In the genomic region with DNA sequence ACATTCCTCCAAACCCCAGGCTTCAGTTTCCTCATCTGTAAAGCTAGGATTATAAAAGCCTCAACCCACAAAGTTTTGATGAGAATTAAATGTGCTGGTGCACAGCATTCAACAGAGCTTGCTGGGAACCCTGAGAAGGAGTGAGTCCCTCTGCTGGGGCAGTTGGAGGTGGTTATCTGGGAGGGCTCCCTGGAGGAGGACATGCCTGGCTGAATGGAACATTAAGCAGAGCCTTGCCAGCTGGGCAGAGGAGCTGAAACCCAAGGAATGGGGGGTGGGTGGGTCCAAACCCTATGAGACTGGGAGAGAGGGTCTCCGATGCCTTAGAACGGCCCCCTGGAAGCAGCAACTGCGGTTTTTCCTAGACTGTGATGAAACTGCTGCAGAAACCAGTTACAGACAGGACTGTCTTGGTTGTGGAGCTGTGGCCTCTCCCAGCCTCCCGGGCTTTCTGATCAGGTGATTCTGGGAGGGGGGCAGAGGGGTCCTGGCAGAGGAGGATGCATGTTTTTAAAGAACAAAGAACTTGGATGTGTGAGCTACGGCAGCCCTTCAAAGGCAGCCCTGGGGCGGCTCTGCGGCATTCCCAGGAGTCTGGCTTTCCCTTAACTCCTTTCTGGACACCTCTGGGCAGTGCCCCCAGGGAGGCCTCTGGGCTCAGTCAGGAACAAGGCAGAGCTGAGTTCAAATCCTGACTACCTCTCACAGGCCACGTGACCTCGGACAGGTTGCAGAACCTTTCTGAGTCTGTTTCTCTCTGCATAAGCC, we compare ENCODE assay signal across 3 cellular contexts.
TF ChIP-seq lines count a peak whose summit lies in the region.

No MANE protein-coding gene starts in this region.

TF ChIP-seq in A549, 52 proteins besides CTCF, POLR2A, EP300 and RAD21:
- TF ChIP-seq, protein P1, sequence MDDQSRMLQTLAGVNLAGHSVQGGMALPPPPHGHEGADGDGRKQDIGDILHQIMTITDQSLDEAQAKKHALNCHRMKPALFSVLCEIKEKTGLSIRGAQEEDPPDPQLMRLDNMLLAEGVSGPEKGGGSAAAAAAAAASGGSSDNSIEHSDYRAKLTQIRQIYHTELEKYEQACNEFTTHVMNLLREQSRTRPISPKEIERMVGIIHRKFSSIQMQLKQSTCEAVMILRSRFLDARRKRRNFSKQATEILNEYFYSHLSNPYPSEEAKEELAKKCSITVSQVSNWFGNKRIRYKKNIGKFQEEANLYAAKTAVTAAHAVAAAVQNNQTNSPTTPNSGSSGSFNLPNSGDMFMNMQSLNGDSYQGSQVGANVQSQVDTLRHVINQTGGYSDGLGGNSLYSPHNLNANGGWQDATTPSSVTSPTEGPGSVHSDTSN (IDR thresholded peaks at IDR 0.05): no peak
- peak; percentile 85 for TF ChIP-seq ZFP36 (IDR thresholded peaks at IDR 0.05; ENCODE audit: borderline replicate concordance, partially characterized antibody)
TF ChIP-seq in A549: peak in this region for 1.

TF ChIP-seq in Ishikawa, 13 proteins besides CTCF, POLR2A, EP300 and RAD21 (continued from another document):
- TF ChIP-seq, protein P2, sequence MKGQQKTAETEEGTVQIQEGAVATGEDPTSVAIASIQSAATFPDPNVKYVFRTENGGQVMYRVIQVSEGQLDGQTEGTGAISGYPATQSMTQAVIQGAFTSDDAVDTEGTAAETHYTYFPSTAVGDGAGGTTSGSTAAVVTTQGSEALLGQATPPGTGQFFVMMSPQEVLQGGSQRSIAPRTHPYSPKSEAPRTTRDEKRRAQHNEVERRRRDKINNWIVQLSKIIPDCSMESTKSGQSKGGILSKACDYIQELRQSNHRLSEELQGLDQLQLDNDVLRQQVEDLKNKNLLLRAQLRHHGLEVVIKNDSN (IDR thresholded peaks at IDR 0.05): peak; percentile 63
TF ChIP-seq in Ishikawa: peak in this region for 1.

TF ChIP-seq in K562, 482 proteins besides CTCF, POLR2A, EP300 and RAD21 (continued from another document and continues in another):
- TF ChIP-seq, protein P3, sequence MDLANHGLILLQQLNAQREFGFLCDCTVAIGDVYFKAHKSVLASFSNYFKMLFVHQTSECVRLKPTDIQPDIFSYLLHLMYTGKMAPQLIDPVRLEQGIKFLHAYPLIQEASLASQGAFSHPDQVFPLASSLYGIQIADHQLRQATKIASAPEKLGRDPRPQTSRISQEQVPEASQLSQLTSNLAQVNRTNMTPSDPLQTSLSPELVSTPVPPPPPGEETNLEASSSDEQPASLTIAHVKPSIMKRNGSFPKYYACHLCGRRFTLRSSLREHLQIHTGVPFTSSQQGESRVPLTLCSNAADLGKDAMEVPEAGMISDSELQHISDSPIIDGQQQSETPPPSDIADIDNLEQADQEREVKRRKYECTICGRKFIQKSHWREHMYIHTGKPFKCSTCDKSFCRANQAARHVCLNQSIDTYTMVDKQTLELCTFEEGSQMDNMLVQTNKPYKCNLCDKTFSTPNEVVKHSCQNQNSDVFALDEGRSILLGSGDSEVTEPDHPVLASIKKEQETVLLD (IDR thresholded peaks at IDR 0.05): no peak
- TF ChIP-seq TAF9B (IDR thresholded peaks at IDR 0.05; ENCODE audit: partially characterized antibody) (no peak), TCF7 (IDR thresholded peaks at IDR 0.05; ENCODE audit: borderline replicate concordance) (no peak), KHSRP (IDR thresholded peaks at IDR 0.05) (no peak), RCOR1 (IDR thresholded peaks at IDR 0.05; ENCODE audit: borderline replicate concordance in 1 of 2, low read depth in 2 of 2, low read length in 2 of 2) (0 out of 4 replicates have a peak, but pooled peaks of 1 of the 2 experiments have one; percentile 28), CHCHD3 (CRISPR knock-in tag; IDR thresholded peaks at IDR 0.05) (no peak), ARHGAP35 (IDR thresholded peaks at IDR 0.05; ENCODE audit: partially characterized antibody) (no peak), NBN (IDR thresholded peaks at IDR 0.05; ENCODE audit: low read depth) (no peak), NFIC (IDR thresholded peaks at IDR 0.05) (no peak), ZNF274 (IDR thresholded peaks at IDR 0.05; ENCODE audit: borderline replicate concordance, low read depth, low read length) (no peak), MTF1 (CRISPR knock-in tag; IDR thresholded peaks at IDR 0.05; ENCODE audit: borderline replicate concordance) (no peak), MCM5 (IDR thresholded peaks at IDR 0.05; ENCODE audit: low read depth) (no peak), ZNF77 (CRISPR knock-in tag; IDR thresholded peaks at IDR 0.05) (no peak), CREBBP (IDR thresholded peaks at IDR 0.05; ENCODE audit: low read depth, low read length) (no peak), ZNF24 (IDR thresholded peaks at IDR 0.05) (no peak), CHD2 (IDR thresholded peaks at IDR 0.05; ENCODE audit: low read depth, low read length) (peak; percentile 25; the same call in 1 of the 2 replicates), NEUROD1 (IDR thresholded peaks at IDR 0.05; ENCODE audit: borderline replicate concordance, low read depth, low read length, partially characterized antibody) (no peak), ZBTB7A (IDR thresholded peaks at IDR 0.05; ENCODE audit: borderline replicate concordance, control insufficient read depth, low read depth, low read length) (no peak), SRSF3 (IDR thresholded peaks at IDR 0.05; ENCODE audit: insufficient read depth, low read length) (no peak), ZNF140 (CRISPR knock-in tag; IDR thresholded peaks at IDR 0.05) (no peak), ZNF551 (CRISPR knock-in tag; IDR thresholded peaks at IDR 0.05) (no peak), BHLHE40 (IDR thresholded peaks at IDR 0.05; ENCODE audit: low read length) (0 out of 2 replicates have a peak, but pooled peaks have one; percentile 19), ZFPM2 (CRISPR knock-in tag; IDR thresholded peaks at IDR 0.05) (no peak), KDM1A (IDR thresholded peaks at IDR 0.05) (no peak), PHTF2 (CRISPR knock-in tag; IDR thresholded peaks at IDR 0.05) (no peak), JUNB (CRISPR knock-in tag; conservative IDR thresholded peaks at IDR 0.05) (no peak), PPARD (CRISPR knock-in tag; IDR thresholded peaks at IDR 0.05) (no peak), MEF2D (tag; conservative IDR thresholded peaks at IDR 0.05; ENCODE audit: low read depth) (no peak), ZNF780A (CRISPR knock-in tag; IDR thresholded peaks at IDR 0.05) (no peak), SUPT5H (IDR thresholded peaks at IDR 0.05) (no peak), NCOA6 (IDR thresholded peaks at IDR 0.05) (no peak), BACH1 (tag; IDR thresholded peaks at IDR 0.05) (no peak), ETV6 (IDR thresholded peaks at IDR 0.05; ENCODE audit: borderline replicate concordance in 1 of 2, low read depth in 2 of 2, low read length in 1 of 2) (no peak), ETV6 (CRISPR knock-in tag; IDR thresholded peaks at IDR 0.05; ENCODE audit: borderline replicate concordance) (no peak), ZNF444 (CRISPR knock-in tag; IDR thresholded peaks at IDR 0.05) (no peak), TRIM24 (IDR thresholded peaks at IDR 0.05) (no peak), POLR2B (IDR thresholded peaks at IDR 0.05; ENCODE audit: low read depth, partially characterized antibody) (no peak), ZNF175 (CRISPR knock-in tag; IDR thresholded peaks at IDR 0.05; ENCODE audit: low read depth) (no peak), SMAD1 (IDR thresholded peaks at IDR 0.05; ENCODE audit: low read depth, low read length, partially characterized antibody) (no peak)
- TF ChIP-seq, protein P4, sequence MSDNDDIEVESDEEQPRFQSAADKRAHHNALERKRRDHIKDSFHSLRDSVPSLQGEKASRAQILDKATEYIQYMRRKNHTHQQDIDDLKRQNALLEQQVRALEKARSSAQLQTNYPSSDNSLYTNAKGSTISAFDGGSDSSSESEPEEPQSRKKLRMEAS (CRISPR knock-in tag; IDR thresholded peaks at IDR 0.05): no peak
- TF ChIP-seq, protein P5, sequence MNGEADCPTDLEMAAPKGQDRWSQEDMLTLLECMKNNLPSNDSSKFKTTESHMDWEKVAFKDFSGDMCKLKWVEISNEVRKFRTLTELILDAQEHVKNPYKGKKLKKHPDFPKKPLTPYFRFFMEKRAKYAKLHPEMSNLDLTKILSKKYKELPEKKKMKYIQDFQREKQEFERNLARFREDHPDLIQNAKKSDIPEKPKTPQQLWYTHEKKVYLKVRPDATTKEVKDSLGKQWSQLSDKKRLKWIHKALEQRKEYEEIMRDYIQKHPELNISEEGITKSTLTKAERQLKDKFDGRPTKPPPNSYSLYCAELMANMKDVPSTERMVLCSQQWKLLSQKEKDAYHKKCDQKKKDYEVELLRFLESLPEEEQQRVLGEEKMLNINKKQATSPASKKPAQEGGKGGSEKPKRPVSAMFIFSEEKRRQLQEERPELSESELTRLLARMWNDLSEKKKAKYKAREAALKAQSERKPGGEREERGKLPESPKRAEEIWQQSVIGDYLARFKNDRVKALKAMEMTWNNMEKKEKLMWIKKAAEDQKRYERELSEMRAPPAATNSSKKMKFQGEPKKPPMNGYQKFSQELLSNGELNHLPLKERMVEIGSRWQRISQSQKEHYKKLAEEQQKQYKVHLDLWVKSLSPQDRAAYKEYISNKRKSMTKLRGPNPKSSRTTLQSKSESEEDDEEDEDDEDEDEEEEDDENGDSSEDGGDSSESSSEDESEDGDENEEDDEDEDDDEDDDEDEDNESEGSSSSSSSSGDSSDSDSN (IDR thresholded peaks at IDR 0.05; ENCODE audit: borderline replicate concordance in 1 of 2, low read depth in 2 of 2, low read length in 2 of 2): no peak
- TF ChIP-seq, protein P6, sequence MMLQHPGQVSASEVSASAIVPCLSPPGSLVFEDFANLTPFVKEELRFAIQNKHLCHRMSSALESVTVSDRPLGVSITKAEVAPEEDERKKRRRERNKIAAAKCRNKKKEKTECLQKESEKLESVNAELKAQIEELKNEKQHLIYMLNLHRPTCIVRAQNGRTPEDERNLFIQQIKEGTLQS (IDR thresholded peaks at IDR 0.05): no peak
- TF ChIP-seq, protein P6 (CRISPR knock-in tag; conservative IDR thresholded peaks at IDR 0.05): peak; percentile 6; the same call in 1 of the 2 replicates
- TF ChIP-seq, protein P7, sequence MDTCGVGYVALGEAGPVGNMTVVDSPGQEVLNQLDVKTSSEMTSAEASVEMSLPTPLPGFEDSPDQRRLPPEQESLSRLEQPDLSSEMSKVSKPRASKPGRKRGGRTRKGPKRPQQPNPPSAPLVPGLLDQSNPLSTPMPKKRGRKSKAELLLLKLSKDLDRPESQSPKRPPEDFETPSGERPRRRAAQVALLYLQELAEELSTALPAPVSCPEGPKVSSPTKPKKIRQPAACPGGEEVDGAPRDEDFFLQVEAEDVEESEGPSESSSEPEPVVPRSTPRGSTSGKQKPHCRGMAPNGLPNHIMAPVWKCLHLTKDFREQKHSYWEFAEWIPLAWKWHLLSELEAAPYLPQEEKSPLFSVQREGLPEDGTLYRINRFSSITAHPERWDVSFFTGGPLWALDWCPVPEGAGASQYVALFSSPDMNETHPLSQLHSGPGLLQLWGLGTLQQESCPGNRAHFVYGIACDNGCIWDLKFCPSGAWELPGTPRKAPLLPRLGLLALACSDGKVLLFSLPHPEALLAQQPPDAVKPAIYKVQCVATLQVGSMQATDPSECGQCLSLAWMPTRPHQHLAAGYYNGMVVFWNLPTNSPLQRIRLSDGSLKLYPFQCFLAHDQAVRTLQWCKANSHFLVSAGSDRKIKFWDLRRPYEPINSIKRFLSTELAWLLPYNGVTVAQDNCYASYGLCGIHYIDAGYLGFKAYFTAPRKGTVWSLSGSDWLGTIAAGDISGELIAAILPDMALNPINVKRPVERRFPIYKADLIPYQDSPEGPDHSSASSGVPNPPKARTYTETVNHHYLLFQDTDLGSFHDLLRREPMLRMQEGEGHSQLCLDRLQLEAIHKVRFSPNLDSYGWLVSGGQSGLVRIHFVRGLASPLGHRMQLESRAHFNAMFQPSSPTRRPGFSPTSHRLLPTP (IDR thresholded peaks at IDR 0.05; ENCODE audit: borderline replicate concordance, extremely low read depth, insufficient read length): no peak
- TF ChIP-seq, protein P8, sequence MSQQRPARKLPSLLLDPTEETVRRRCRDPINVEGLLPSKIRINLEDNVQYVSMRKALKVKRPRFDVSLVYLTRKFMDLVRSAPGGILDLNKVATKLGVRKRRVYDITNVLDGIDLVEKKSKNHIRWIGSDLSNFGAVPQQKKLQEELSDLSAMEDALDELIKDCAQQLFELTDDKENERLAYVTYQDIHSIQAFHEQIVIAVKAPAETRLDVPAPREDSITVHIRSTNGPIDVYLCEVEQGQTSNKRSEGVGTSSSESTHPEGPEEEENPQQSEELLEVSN (IDR thresholded peaks at IDR 0.05; ENCODE audit: borderline replicate concordance in 1 of 2, extremely low read depth in 1 of 2, insufficient read depth in 1 of 2, insufficient read length in 1 of 2, low read depth in 1 of 2, low read length in 1 of 2, poor library complexity in 1 of 2, severe bottlenecking in 1 of 2): no peak
- TF ChIP-seq, protein P9, sequence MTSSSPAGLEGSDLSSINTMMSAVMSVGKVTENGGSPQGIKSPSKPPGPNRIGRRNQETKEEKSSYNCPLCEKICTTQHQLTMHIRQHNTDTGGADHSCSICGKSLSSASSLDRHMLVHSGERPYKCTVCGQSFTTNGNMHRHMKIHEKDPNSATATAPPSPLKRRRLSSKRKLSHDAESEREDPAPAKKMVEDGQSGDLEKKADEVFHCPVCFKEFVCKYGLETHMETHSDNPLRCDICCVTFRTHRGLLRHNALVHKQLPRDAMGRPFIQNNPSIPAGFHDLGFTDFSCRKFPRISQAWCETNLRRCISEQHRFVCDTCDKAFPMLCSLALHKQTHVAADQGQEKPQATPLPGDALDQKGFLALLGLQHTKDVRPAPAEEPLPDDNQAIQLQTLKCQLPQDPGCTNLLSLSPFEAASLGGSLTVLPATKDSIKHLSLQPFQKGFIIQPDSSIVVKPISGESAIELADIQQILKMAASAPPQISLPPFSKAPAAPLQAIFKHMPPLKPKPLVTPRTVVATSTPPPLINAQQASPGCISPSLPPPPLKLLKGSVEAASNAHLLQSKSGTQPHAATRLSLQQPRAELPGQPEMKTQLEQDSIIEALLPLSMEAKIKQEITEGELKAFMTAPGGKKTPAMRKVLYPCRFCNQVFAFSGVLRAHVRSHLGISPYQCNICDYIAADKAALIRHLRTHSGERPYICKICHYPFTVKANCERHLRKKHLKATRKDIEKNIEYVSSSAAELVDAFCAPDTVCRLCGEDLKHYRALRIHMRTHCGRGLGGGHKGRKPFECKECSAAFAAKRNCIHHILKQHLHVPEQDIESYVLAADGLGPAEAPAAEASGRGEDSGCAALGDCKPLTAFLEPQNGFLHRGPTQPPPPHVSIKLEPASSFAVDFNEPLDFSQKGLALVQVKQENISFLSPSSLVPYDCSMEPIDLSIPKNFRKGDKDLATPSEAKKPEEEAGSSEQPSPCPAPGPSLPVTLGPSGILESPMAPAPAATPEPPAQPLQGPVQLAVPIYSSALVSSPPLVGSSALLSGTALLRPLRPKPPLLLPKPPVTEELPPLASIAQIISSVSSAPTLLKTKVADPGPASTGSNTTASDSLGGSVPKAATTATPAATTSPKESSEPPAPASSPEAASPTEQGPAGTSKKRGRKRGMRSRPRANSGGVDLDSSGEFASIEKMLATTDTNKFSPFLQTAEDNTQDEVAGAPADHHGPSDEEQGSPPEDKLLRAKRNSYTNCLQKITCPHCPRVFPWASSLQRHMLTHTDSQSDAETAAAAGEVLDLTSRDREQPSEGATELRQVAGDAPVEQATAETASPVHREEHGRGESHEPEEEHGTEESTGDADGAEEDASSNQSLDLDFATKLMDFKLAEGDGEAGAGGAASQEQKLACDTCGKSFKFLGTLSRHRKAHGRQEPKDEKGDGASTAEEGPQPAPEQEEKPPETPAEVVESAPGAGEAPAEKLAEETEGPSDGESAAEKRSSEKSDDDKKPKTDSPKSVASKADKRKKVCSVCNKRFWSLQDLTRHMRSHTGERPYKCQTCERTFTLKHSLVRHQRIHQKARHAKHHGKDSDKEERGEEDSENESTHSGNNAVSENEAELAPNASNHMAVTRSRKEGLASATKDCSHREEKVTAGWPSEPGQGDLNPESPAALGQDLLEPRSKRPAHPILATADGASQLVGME (CRISPR knock-in tag; IDR thresholded peaks at IDR 0.05): no peak
